Comparison of ENCODE assay signal across 14 cellular contexts in the genomic region with DNA sequence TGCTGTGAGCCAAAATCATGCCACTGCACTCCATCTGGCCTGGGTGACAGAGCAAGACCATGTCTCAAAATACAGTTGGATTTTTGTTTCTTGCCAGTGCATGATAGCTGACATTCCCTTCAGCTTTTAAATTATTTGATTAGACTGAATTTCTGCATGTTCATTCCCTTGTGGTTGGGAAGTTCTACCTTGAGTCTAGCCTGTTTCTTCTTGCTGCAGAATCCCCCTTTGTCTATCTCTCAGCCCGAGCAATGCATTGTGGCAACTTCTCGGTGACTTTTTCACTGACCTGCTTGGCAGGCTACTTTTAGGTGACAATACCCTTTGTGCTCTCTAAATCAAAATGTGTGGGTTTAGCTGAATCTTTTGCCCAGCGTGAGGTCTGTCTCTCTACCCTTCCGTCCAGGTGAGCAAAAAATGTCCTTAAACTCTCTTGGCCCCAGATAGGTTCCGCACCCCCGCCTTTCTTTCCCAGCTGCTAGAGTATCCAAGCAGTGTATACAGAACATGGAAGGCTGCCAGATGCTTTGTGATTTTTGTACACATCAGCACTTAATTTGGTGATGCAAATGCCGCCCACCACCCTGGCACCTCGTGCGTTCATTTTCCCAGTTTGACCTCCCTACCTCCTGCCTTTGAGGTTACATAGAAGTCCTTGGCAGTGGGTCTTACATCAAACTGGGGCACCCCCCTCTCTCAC.
DNase-seq lines count a peak whose midpoint lies in the region; ATAC-seq and TF ChIP-seq lines count a peak whose summit lies in the region.
"Had no signal": no experiment of that assay in that cellular context is flagged by ENCODE, and none has a peak within 500 bp of the region (broad histone marks: within the 10 kb centered on the region; RNA-seq: fewer than 3 reads in every experiment).

No MANE protein-coding gene starts in this region.

- H3K4me1 ChIP-seq in muscle layer of duodenum (ENCODE audit: control insufficient read depth in 1 of 2, insufficient read depth in 2 of 2, low read length in 2 of 2) (peaks cover 0 to 42% of the 10 kb centered on the region in 2 donors), Caco-2 (no peaks in the 10 kb centered on the region)
- H3K4me1 ChIP-seq: colonic mucosa had no signal

- H3K27ac ChIP-seq in C4-2B, result peak overlapping the region; percentile 93
- peak overlapping the region; percentile 33 for H3K27ac ChIP-seq in muscle layer of duodenum (ENCODE audit: low read length)
- H3K27ac ChIP-seq: colonic mucosa had no signal

- DNase-seq in NCI-H1694 treated with DMSO at 0.1 percent for 48 hours (lab: John Stamatoyannopoulos, UW), result peak; percentile 21
- peak; percentile 29 for DNase-seq in astrocyte of the spinal cord (ENCODE audit: low read depth, low spot score)
- DNase-seq in cerebellum (ENCODE audit: low spot score), result no peak
- DNase-seq in Caco-2, result no peak
- DNase-seq: colonic mucosa; head of caudate nucleus; NCI-H1436 treated with DMSO at 0.1 percent for 48 hours; stimulated activated CD8-positive, alpha-beta memory T cell treated with anti-CD3 and anti-CD28 coated beads, Interleukin-4, amount 100 ng/mL, for 48 hours had no signal

- H3K4me3 ChIP-seq in astrocyte of the spinal cord (ENCODE audit: low read depth, low read length) (no peak overlapping the region), muscle layer of duodenum (ENCODE audit: low read depth in 1 of 2, low read length in 2 of 2) (no peak overlapping the region), Caco-2 (ENCODE audit: low read depth, low read length) (no peak overlapping the region)
- H3K4me3 ChIP-seq: BLaER1 treated with 17β-estradiol and CSF1 and Interleukin-3, amounts not matched to agents 10 nM and 100 nM; colonic mucosa had no signal

- no peaks in the 10 kb centered on the region for H3K9me3 Mint-ChIP-seq in Caco-2 (ENCODE audit: unreplicated experiment)
- H3K9me3 Mint-ChIP-seq: mesothelial cell of epicardium had no signal

- TF ChIP-seq CTCF in C4-2B (conservative IDR thresholded peaks at IDR 0.05), result no peak
- TF ChIP-seq CTCF in astrocyte of the spinal cord (IDR thresholded peaks at IDR 0.05; ENCODE audit: low read depth, low read length), result no peak
- no peak for TF ChIP-seq CTCF in Caco-2 (IDR thresholded peaks at IDR 0.05; ENCODE audit: insufficient read depth in 1 of 2, low read depth in 1 of 2, low read length in 1 of 2, severe bottlenecking in 1 of 2, unreplicated experiment in 1 of 2)

- H3K27ac Mint-ChIP-seq in Caco-2 (ENCODE audit: unreplicated experiment), result no peak overlapping the region

- no peaks in the 10 kb centered on the region for H3K27me3 ChIP-seq in muscle layer of duodenum (ENCODE audit: low read depth, low read length)
- no peaks in the 10 kb centered on the region for H3K27me3 ChIP-seq in Caco-2 (replicated peaks; ENCODE audit: control insufficient read depth, insufficient read depth, low read length)
- H3K27me3 ChIP-seq: BLaER1 treated with 17β-estradiol and CSF1 and Interleukin-3, amounts not matched to agents 10 nM and 100 nM; colonic mucosa had no signal

- no peak overlapping the region for H3K4me3 Mint-ChIP-seq in Caco-2 (ENCODE audit: unreplicated experiment)
- H3K4me3 Mint-ChIP-seq: mesothelial cell of epicardium had no signal

- H3K4me1 Mint-ChIP-seq in Caco-2 (ENCODE audit: low read depth, unreplicated experiment), result no peaks in the 10 kb centered on the region

- H3K36me3 ChIP-seq in muscle layer of duodenum (ENCODE audit: control insufficient read depth in 1 of 2, insufficient read depth in 2 of 2, low read length in 2 of 2) (peaks cover 13 to 26% of the 10 kb centered on the region in 2 donors), Caco-2 (ENCODE audit: control insufficient read depth, insufficient read depth, low read length) (no peaks in the 10 kb centered on the region)
- H3K36me3 ChIP-seq: colonic mucosa had no signal

- intact Hi-C loops in Caco-2 (cut with micrococcal nuclease; ENCODE audit: unreplicated experiment), result no loop called here

- in situ Hi-C loops in astrocyte of the spinal cord (cut with HindIII; ENCODE audit: low sequenced_read_pairs), result no loop called here

- peaks cover 30% of the 10 kb centered on the region for H3K36me3 Mint-ChIP-seq in Caco-2 (ENCODE audit: insufficient read depth, unreplicated experiment)

- ATAC-seq in GM21515 (IDR thresholded peaks at IDR 0.05; ENCODE audit: unreplicated experiment) (no peak), HG03045 (IDR thresholded peaks at IDR 0.05; ENCODE audit: unreplicated experiment) (no peak)

- H3K9me3 ChIP-seq in muscle layer of duodenum (ENCODE audit: control insufficient read depth in 1 of 2, low read length in 2 of 2) (no peaks in the 10 kb centered on the region), Caco-2 (no peaks in the 10 kb centered on the region)
- H3K9me3 ChIP-seq: BLaER1 treated with 17β-estradiol and CSF1 and Interleukin-3, amounts not matched to agents 10 nM and 100 nM; colonic mucosa had no signal

- BruUV-seq in Caco-2 (replicated peaks; lab: Mats Ljungman, UMichigan), result no TSS peak

- H3K27me3 Mint-ChIP-seq in Caco-2 (ENCODE audit: insufficient read depth, unreplicated experiment), result no peaks in the 10 kb centered on the region

- POLR2A ChIA-PET in Caco-2 (lab: Charles Lee), result no interaction called here

- CTCF ChIA-PET in Caco-2 (lab: Charles Lee), result no interaction called here

Comparison
In these comparisons a context has a peak if more than half of its experiments do, and no peak if none do; other contexts are left out.
1. DNase-seq: peak in NCI-H1694 treated with DMSO at 0.1 percent for 48 hours (single experiment) and astrocyte of the spinal cord (single experiment); none in cerebellum (single experiment) and Caco-2 (0 of 2).